ENCODE assay signal across 8 cellular contexts in genomic region chr14:100239200-100239839, GRCh38. TPM values are rescaled to one million over a fixed set of nuclear protein-coding genes. Genes with fewer than 3 reads are reported as not detected.
DNase-seq lines count a peak whose midpoint lies in the region; ATAC-seq and TF ChIP-seq lines count a peak whose summit lies in the region.

No MANE protein-coding gene starts in this region.

- peak overlapping the region; percentile 77 for H3K27ac ChIP-seq in CD4-positive, alpha-beta T cell (ENCODE audit: low read depth, low read length)
- H3K27ac ChIP-seq in HUES48 (ENCODE audit: low read depth, low read length) (peak overlapping the region; percentile 96), heart right ventricle (peak overlapping the region; percentile 91 to 100 (median 99)), sigmoid colon (peak overlapping the region; percentile 98 to 100 (median 98))

- H3K9me3 ChIP-seq in CD4-positive, alpha-beta T cell (ENCODE audit: control insufficient read depth, low read length): no peaks in the 10 kb centered on the region
- no peaks in the 10 kb centered on the region for H3K9me3 ChIP-seq in HUES48 (ENCODE audit: control insufficient read depth, insufficient read depth, low read length)
- H3K9me3 ChIP-seq in heart right ventricle: no peaks in the 10 kb centered on the region
- no peaks in the 10 kb centered on the region for H3K9me3 ChIP-seq in sigmoid colon

- POLR2A ChIA-PET in CD4-positive, alpha-beta T cell (lab: Charles Lee): interaction anchor here (1.5 to 5.0 kb wide), 7 partner anchors 17 to 267 kb away, joined by 4 to 69 read pairs (median 11); partner anchors contain the start of gene EVL

- no peak for TF ChIP-seq CTCF in CD4-positive, alpha-beta T cell (IDR thresholded peaks at IDR 0.05)
- TF ChIP-seq CTCF in heart right ventricle (IDR thresholded peaks at IDR 0.05): no peak
- TF ChIP-seq CTCF in sigmoid colon (IDR thresholded peaks at IDR 0.05): no peak

- TF ChIP-seq POLR2A in sigmoid colon (IDR thresholded peaks at IDR 0.05): no peak

- H3K4me3 Mint-ChIP-seq in CD4-positive, alpha-beta T cell: peak overlapping the region; percentile 95

- peak overlapping the region; percentile 89 for H3K4me3 ChIP-seq in HUES48 (ENCODE audit: low read depth, low read length)
- H3K4me3 ChIP-seq in heart right ventricle: peak overlapping the region; percentile 91 to 100 (median 99)
- H3K4me3 ChIP-seq in sigmoid colon: peak overlapping the region; percentile 75 to 100 (median 98)

- WGBS in heart right ventricle, 2 donors: 0% methylated on average over 69 to 93 of the region's 95 CpGs
- 0 to 1% methylated on average over 95 of the region's 95 CpGs for WGBS in sigmoid colon, 2 donors

- peaks cover 68% of the 10 kb centered on the region for H3K4me1 Mint-ChIP-seq in CD4-positive, alpha-beta T cell (ENCODE audit: low read depth)

- peaks cover 47% of the 10 kb centered on the region for H3K36me3 Mint-ChIP-seq in CD4-positive, alpha-beta T cell (ENCODE audit: low read depth)

- H3K36me3 ChIP-seq in HUES48 (ENCODE audit: control insufficient read depth, insufficient read depth, low read length): peaks cover 9% of the 10 kb centered on the region; the same call in 1 of the 2 replicates
- H3K36me3 ChIP-seq in heart right ventricle: peaks cover 0 to 20% (median 0%) of the 10 kb centered on the region in 9 donors
- H3K36me3 ChIP-seq in sigmoid colon: no peaks in the 10 kb centered on the region

- ATAC-seq in CD4-positive, alpha-beta T cell (ENCODE audit: poor library complexity): no peak
- ATAC-seq in heart right ventricle: peak in 2 of 8 donors; percentile 2 to 10
- ATAC-seq in GM19467 (IDR thresholded peaks at IDR 0.05; ENCODE audit: unreplicated experiment): no peak
- no peak for ATAC-seq in HG02938 (IDR thresholded peaks at IDR 0.05; ENCODE audit: unreplicated experiment)

- no peak for TF ChIP-seq EP300 in sigmoid colon (IDR thresholded peaks at IDR 0.05)

- no peaks in the 10 kb centered on the region for H3K27me3 Mint-ChIP-seq in CD4-positive, alpha-beta T cell

- peak in 6 of 10 experiments; percentile 15 to 52 (median 17) for DNase-seq in CD4-positive, alpha-beta T cell
- peak; percentile 28 for DNase-seq in activated T-helper 9 cell treated with anti-CD3 and anti-CD28 coated beads, Interleukin-2, amount 50 U/mL, for 16 hours (ENCODE audit: low read depth)
- peak; percentile 29 to 51 for DNase-seq in heart right ventricle
- peak; percentile 74 for DNase-seq in sigmoid colon
- no peak for DNase-seq in NCI-H1694 (lab: John Stamatoyannopoulos, UW)

- H3K9ac ChIP-seq in HUES48 (ENCODE audit: low read depth, low read length): peak overlapping the region; percentile 84; the same call in 1 of the 2 replicates

- H3K4me1 ChIP-seq in HUES48 (ENCODE audit: control insufficient read depth, insufficient read depth, low read length) (peaks cover 12% of the 10 kb centered on the region; the same call in 1 of the 2 replicates), heart right ventricle (peaks cover 13 to 62% (median 54%) of the 10 kb centered on the region in 9 donors), sigmoid colon (peaks cover 0 to 52% (median 49%) of the 10 kb centered on the region in 4 donors)

- CTCF ChIA-PET in CD4-positive, alpha-beta T cell (lab: Charles Lee): interaction anchor here (0.9 to 1.9 kb wide), 3 partner anchors 11 to 171 kb away, joined by 3 to 5 read pairs (median 5); no protein-coding TSS in a partner anchor

- no peaks in the 10 kb centered on the region for H3K27me3 ChIP-seq in CD4-positive, alpha-beta T cell (ENCODE audit: control insufficient read depth, insufficient read depth, low read length)
- H3K27me3 ChIP-seq in HUES48 (ENCODE audit: control insufficient read depth, insufficient read depth, low read length): no peaks in the 10 kb centered on the region
- no peaks in the 10 kb centered on the region for H3K27me3 ChIP-seq in heart right ventricle
- H3K27me3 ChIP-seq in sigmoid colon: no peaks in the 10 kb centered on the region

- H3K9me3 Mint-ChIP-seq in CD4-positive, alpha-beta T cell: no peaks in the 10 kb centered on the region

- intact Hi-C loops in CD4-positive, alpha-beta T cell (cut with DNase I, micrococcal nuclease): loop anchor here (5.0 to 10.0 kb wide), 5 partner anchors 47 to 757 kb away; partner anchors contain the start of genes CCNK (in 1 of the 2), EML1 (in 1 of the 2), EVL (in 1 of the 2) and SETD3 (in 1 of the 2)
- intact Hi-C loops in heart right ventricle (cut with DNase I): no loop called here
- intact Hi-C loops in sigmoid colon (cut with DNase I): no loop called here

- H3K27ac Mint-ChIP-seq in CD4-positive, alpha-beta T cell: peak overlapping the region; percentile 96

RNA-seq across cellular contexts. Expression of gene YY1, which starts 0.4 kb away (rescaled TPM):
- total RNA-seq in CD4-positive, alpha-beta T cell: 10 to 100 TPM; 68.9 to 70.4 TPM
- total RNA-seq in heart right ventricle (10 to 100 TPM; 37.4 to 58.3 (median 48.6) TPM), sigmoid colon (10 to 100 TPM; 53.9 to 61.5 (median 55.2) TPM)
- polyA plus RNA-seq in heart right ventricle (10 to 100 TPM; 17.6 to 18.4 TPM), sigmoid colon (10 to 100 TPM; 26.7 to 46.7 (median 40.2) TPM)

Comparison
In these comparisons a context has a peak if more than half of its experiments do, and no peak if none do; other contexts are left out.
1. intact Hi-C loops: an anchor here in CD4-positive, alpha-beta T cell (5.0 to 10.0 kb wide); none called in heart right ventricle and sigmoid colon.